Comparison of ENCODE assay signal across 28 cellular contexts in genomic region chr1:227364657-227365056, GRCh38.
"Had no signal": no experiment of that assay in that cellular context is flagged by ENCODE, and none has a peak within 500 bp of the region (broad histone marks: within the 10 kb centered on the region; RNA-seq: fewer than 3 reads in every experiment).

No MANE protein-coding gene starts in this region.

- H3K4me1 ChIP-seq: esophagus muscularis mucosa, esophagus squamous epithelium, foreskin keratinocyte, gastrocnemius medialis, gastroesophageal sphincter, heart left ventricle, heart right ventricle had no signal

- H3K27me3 ChIP-seq: colonic mucosa, esophagus muscularis mucosa, esophagus squamous epithelium, foreskin keratinocyte, gastrocnemius medialis, gastroesophageal sphincter, heart left ventricle, heart right ventricle had no signal

- H3K27ac ChIP-seq: coronary artery, dorsolateral prefrontal cortex, epithelial cell of prostate, esophagus muscularis mucosa, esophagus squamous epithelium, foreskin keratinocyte, gastrocnemius medialis, gastroesophageal sphincter, heart left ventricle, heart right ventricle had no signal

- H3K4me3 ChIP-seq: colonic mucosa, coronary artery, dorsolateral prefrontal cortex, esophagus muscularis mucosa, esophagus squamous epithelium, gastrocnemius medialis, gastroesophageal sphincter, heart left ventricle, heart right ventricle had no signal

- ATAC-seq: effector memory CD8-positive, alpha-beta T cell; esophagus mucosa; foreskin keratinocyte; gastrocnemius medialis; gastroesophageal sphincter; heart left ventricle; heart right ventricle had no signal

- FAIRE-seq: colon, endometrium, endothelial cell of umbilical vein, frontal cortex had no signal

- H3K36me3 ChIP-seq: colonic mucosa, esophagus muscularis mucosa, esophagus squamous epithelium, gastrocnemius medialis, gastroesophageal sphincter, heart left ventricle, heart right ventricle had no signal

- H3K9me3 ChIP-seq: colonic mucosa, esophagus muscularis mucosa, esophagus squamous epithelium, gastrocnemius medialis, gastroesophageal sphincter had no signal

- DNase-seq: colonic mucosa; cortex of kidney; dermis blood vessel endothelial cell; dorsolateral prefrontal cortex; effector CD4-positive, alpha-beta T cell; effector CD8-positive, alpha-beta T cell; effector memory CD4-positive, alpha-beta T cell; effector memory CD8-positive, alpha-beta T cell; endodermal cell; erythroblast; esophagus squamous epithelium; foreskin fibroblast; foreskin keratinocyte; foreskin melanocyte; gastrocnemius medialis; glutamatergic neuron; head of caudate nucleus; heart left ventricle; heart right ventricle had no signal
